7 cellular contexts compared by ENCODE assay signal in genomic region chr14:63864819-63865218, GRCh38. TPM values are rescaled to one million over a fixed set of nuclear protein-coding genes. Genes with fewer than 3 reads are reported as not detected.
DNase-seq lines count a peak whose midpoint lies in the region; ATAC-seq and TF ChIP-seq lines count a peak whose summit lies in the region.
"Not testable (repeated sequence)": the region's sequence is repeated elsewhere in the genome, so short reads cannot be mapped to it uniquely, and the experiment has no call there.

No MANE protein-coding gene starts in this region.

- H3K27me3 ChIP-seq in mammary epithelial cell (ENCODE audit: insufficient read depth, low read length); iPS-18a (ENCODE audit: control insufficient read depth, insufficient read depth, low read length); prostate gland (replicated peaks; ENCODE audit: insufficient read depth): not testable (repeated sequence)

- DNase-seq in activated B cell treated with CpG ODN at 0.5 μM for 24 hours; mammary epithelial cell; prostate gland (ENCODE audit: low spot score): not testable (repeated sequence)

- H3K36me3 Mint-ChIP-seq in activated B cell treated with CpG ODN at 0.5 μM for 24 hours (ENCODE audit: low read depth) = not testable (repeated sequence)

- H3K4me3 Mint-ChIP-seq in activated B cell treated with CpG ODN at 0.5 μM for 24 hours = peak overlapping the region; percentile 71

- H3K36me3 ChIP-seq in mammary epithelial cell (ENCODE audit: insufficient read depth, low read length); iPS-18a (ENCODE audit: control insufficient read depth, low read depth, low read length); prostate gland: not testable (repeated sequence)

- H4K20me1 ChIP-seq in mammary epithelial cell (ENCODE audit: insufficient read depth, low read length) = not testable (repeated sequence)

- not testable (repeated sequence) for H3K27me3 Mint-ChIP-seq in activated B cell treated with CpG ODN at 0.5 μM for 24 hours

- WGBS in mammary epithelial cell (ENCODE audit: low coverage, missing lambda C conversion rate) = 0% methylated on average over 1 of the region's 2 CpGs
- WGBS in prostate gland = 15% methylated on average over 1 of the region's 2 CpGs

- H3K9ac ChIP-seq in mammary epithelial cell (ENCODE audit: insufficient read depth, low read length) (peak overlapping the region; percentile 72), iPS-18a (ENCODE audit: low read length) (peak overlapping the region; percentile 3)

- H3K4me2 ChIP-seq in mammary epithelial cell (ENCODE audit: insufficient read depth, low read depth, low read length) = peak overlapping the region; percentile 69

- in situ Hi-C loops in mammary epithelial cell (cut with MboI; ENCODE audit: low sequenced_read_pairs in 2 of 2) = loop anchor here in 1 of 2 donors (25.0 kb wide), 1 partner anchor 122 kb away; no protein-coding TSS in a partner anchor

- BruUV-seq in mammary epithelial cell (replicated peaks; lab: Mats Ljungman, UMichigan) = not testable (repeated sequence)

- H3K9me3 ChIP-seq in mammary epithelial cell (replicated peaks; ENCODE audit: insufficient read depth, low read length); iPS-18a (ENCODE audit: control insufficient read depth, low read depth, low read length); prostate gland: not testable (repeated sequence)

- CTCF ChIA-PET in activated B cell treated with CpG ODN at 0.5 μM for 24 hours (lab: Charles Lee); mammary epithelial cell (lab: Charles Lee; ENCODE audit: low non-redundant PET): not testable (repeated sequence)

- peak; percentile 44 for ATAC-seq in GM18868 (IDR thresholded peaks at IDR 0.05; ENCODE audit: unreplicated experiment)
- ATAC-seq in HG02642 (IDR thresholded peaks at IDR 0.05; ENCODE audit: poor library complexity, unreplicated experiment) = peak; percentile 35
- ATAC-seq in HG03565 (IDR thresholded peaks at IDR 0.05; ENCODE audit: unreplicated experiment) = peak; percentile 34
- peak; percentile 29 for ATAC-seq in activated B cell treated with CpG ODN at 0.5 μM for 24 hours (ENCODE audit: low read depth)

- intact Hi-C loops in activated B cell treated with CpG ODN at 0.5 μM for 24 hours (cut with micrococcal nuclease) = loop anchor here (1.0 to 5.0 kb wide), 2 partner anchors 12 to 372 kb away; partner anchors contain the start of gene SYNE2
- intact Hi-C loops in mammary epithelial cell (cut with micrococcal nuclease) = loop anchor here (1.0 to 2.0 kb wide), 4 partner anchors 11 to 223 kb away; no protein-coding TSS in a partner anchor
- intact Hi-C loops in prostate gland (cut with DNase I) = not testable (repeated sequence)

- peak overlapping the region in 2 of 3 experiments; percentile 28 to 42 for H3K4me3 ChIP-seq in mammary epithelial cell (replicated peaks in 1 of 3; ENCODE audit: insufficient read depth in 1 of 3, low read depth in 2 of 3, low read length in 3 of 3)
- not testable (repeated sequence) for H3K4me3 ChIP-seq in iPS-18a (ENCODE audit: low read length); prostate gland

- POLR2A ChIA-PET in activated B cell treated with CpG ODN at 0.5 μM for 24 hours (lab: Charles Lee) = interaction anchor here (1.2 kb wide), 2 partner anchors 10 to 12 kb away, joined by 5 to 7 read pairs; partner anchors contain the start of gene SYNE2

- not testable (repeated sequence) for TF ChIP-seq POLR2A in prostate gland (IDR thresholded peaks at IDR 0.05)

- peaks cover 11% of the 10 kb centered on the region for H3K4me1 ChIP-seq in mammary epithelial cell (ENCODE audit: insufficient read depth, low read length)
- H3K4me1 ChIP-seq in iPS-18a (ENCODE audit: control insufficient read depth, low read depth, low read length) = peaks cover 11% of the 10 kb centered on the region
- H3K4me1 ChIP-seq in prostate gland (replicated peaks) = not testable (repeated sequence)

- H3K9me3 Mint-ChIP-seq in activated B cell treated with CpG ODN at 0.5 μM for 24 hours = not testable (repeated sequence)

- peak overlapping the region; percentile 82 for H3K27ac Mint-ChIP-seq in activated B cell treated with CpG ODN at 0.5 μM for 24 hours

- not testable (repeated sequence) for H2AFZ ChIP-seq in mammary epithelial cell (ENCODE audit: low read depth, low read length)

- peaks cover 61% of the 10 kb centered on the region for H3K4me1 Mint-ChIP-seq in activated B cell treated with CpG ODN at 0.5 μM for 24 hours

- H3K79me2 ChIP-seq in mammary epithelial cell (ENCODE audit: insufficient read depth, low read length) = peaks cover 63% of the 10 kb centered on the region

- dilution Hi-C loops in mammary epithelial cell (cut with HindIII; ENCODE audit: low sequenced_read_pairs) = not testable (repeated sequence)

- TF ChIP-seq CTCF in activated B cell treated with CpG ODN at 0.5 μM for 24 hours (IDR thresholded peaks at IDR 0.05); mammary epithelial cell (conservative IDR thresholded peaks at IDR 0.05 in 1 of 2, IDR thresholded peaks at IDR 0.05 in 1 of 2; ENCODE audit: extremely low read depth in 1 of 2, insufficient read depth in 1 of 2, low read depth in 1 of 2, low read length in 2 of 2); prostate gland (IDR thresholded peaks at IDR 0.05): not testable (repeated sequence)

- peak overlapping the region; percentile 99 for H3K27ac ChIP-seq in mammary epithelial cell (ENCODE audit: insufficient read depth, low read depth, low read length)
- H3K27ac ChIP-seq in iPS-18a (ENCODE audit: low read length) = not testable (repeated sequence)
- peak overlapping the region; percentile 38 to 45 for H3K27ac ChIP-seq in prostate gland

RNA-seq across cellular contexts. Expression of gene SYNE2, which starts 12.0 kb away (rescaled TPM):
- total RNA-seq in activated B cell treated with CpG ODN at 0.5 μM for 24 hours (35.0 and 40.1 TPM in 2 replicates), mammary epithelial cell (10 to 100 TPM; 44.6 to 65.3 TPM), prostate gland (100 to 1,000 TPM; 104 to 390 TPM)
- polyA plus RNA-seq in mammary epithelial cell = 11.5 TPM
- polyA minus RNA-seq in mammary epithelial cell = 157 TPM
